8 cellular contexts compared by ENCODE assay signal in the genomic region with DNA sequence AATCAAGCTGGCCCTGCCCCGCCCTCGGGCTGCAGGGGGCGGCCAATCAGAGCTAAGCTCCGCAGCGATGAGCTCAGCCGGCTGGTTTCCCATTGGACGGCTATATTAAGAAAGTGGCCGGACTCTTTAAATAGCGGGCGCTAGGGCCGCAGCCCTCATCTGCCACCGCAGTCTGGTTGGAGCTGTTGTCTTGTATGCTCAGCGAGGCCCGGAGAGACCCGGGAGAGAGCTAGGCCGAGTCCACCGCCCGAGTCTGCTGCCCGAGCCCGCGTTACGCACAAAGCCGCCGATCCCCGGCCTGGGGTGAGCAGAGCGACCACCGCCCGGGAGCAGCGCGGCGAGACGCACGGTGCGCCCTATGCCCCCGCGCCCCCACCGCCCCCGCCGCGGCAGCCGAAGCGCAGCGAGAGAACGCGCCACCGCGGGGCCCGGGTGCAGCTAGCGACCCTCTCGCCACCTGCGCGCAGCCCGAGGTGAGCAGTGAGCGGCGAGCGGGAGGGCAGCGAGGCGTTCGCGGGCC. TPM values are rescaled to one million over a fixed set of nuclear protein-coding genes. Genes with fewer than 3 reads are reported as not detected.
A peak's percentile ranks its signal among the peaks of the same experiment; 100 is the strongest.
DNase-seq lines count a peak whose midpoint lies in the region; ATAC-seq and TF ChIP-seq lines count a peak whose summit lies in the region.

A gene (plus strand): TSS at position 158 of the 520 bp plus-strand sequence. CDS start 392 bp downstream, outside the sequence.

- DNase-seq in GM13976 (ENCODE audit: low spot score): peak; percentile 100
- DNase-seq in NCI-H146 (lab: John Stamatoyannopoulos, UW): peak; percentile 98
- DNase-seq in T-helper 2 cell: peak; percentile 56 to 93 (median 78)
- peak; percentile 96 for DNase-seq in left ventricle myocardium inferior
- peak; percentile 96 for DNase-seq in progenitor cell of endocrine pancreas (ENCODE audit: low spot score, unreplicated experiment)
- DNase-seq in upper lobe of right lung: peak; percentile 98

- no peak for TF ChIP-seq CTCF in GM13976 (IDR thresholded peaks at IDR 0.05; ENCODE audit: borderline replicate concordance, control extremely low read depth, extremely low read depth, insufficient read depth, missing control alignments)
- no peak for TF ChIP-seq CTCF in left ventricle myocardium inferior (IDR thresholded peaks at IDR 0.05; ENCODE audit: borderline replicate concordance)
- TF ChIP-seq CTCF in progenitor cell of endocrine pancreas (IDR thresholded peaks at IDR 0.05; ENCODE audit: unreplicated experiment): no peak
- TF ChIP-seq CTCF in upper lobe of right lung (IDR thresholded peaks at IDR 0.05): no peak

- peak within 1 kb of the TSS; percentile 99 for H3K27ac ChIP-seq in angular gyrus (ENCODE audit: low read depth, low read length)
- peak within 1 kb of the TSS; percentile 99 for H3K27ac ChIP-seq in left ventricle myocardium inferior (replicated peaks)
- peak within 1 kb of the TSS; percentile 99 for H3K27ac ChIP-seq in upper lobe of right lung

- peaks cover 44% of the 10 kb centered on the region for H3K4me1 Mint-ChIP-seq in progenitor cell of endocrine pancreas (ENCODE audit: low read depth)

- H3K36me3 Mint-ChIP-seq in progenitor cell of endocrine pancreas (ENCODE audit: insufficient read depth): peaks cover 2% of the 10 kb centered on the region

- in situ Hi-C loops in GM13976 (cut with MboI; ENCODE audit: low sequenced_read_pairs, unreplicated experiment): no loop called here

- peak within 1 kb of the TSS; percentile 91 for H3K4me3 Mint-ChIP-seq in progenitor cell of endocrine pancreas (ENCODE audit: low read depth)

- intact Hi-C loops in left ventricle myocardium inferior (cut with micrococcal nuclease): no loop called here
- intact Hi-C loops in upper lobe of right lung (cut with DNase I): loop anchor here (10.0 kb wide), 1 partner anchor 188 kb away; no protein-coding TSS in a partner anchor

- H3K4me1 ChIP-seq in left ventricle myocardium inferior (peaks cover 82% of the 10 kb centered on the region), upper lobe of right lung (peaks cover 29% of the 10 kb centered on the region)

- no peaks in the 10 kb centered on the region for H3K9me3 ChIP-seq in left ventricle myocardium inferior (replicated peaks)
- H3K9me3 ChIP-seq in upper lobe of right lung: no peaks in the 10 kb centered on the region

- peak; percentile 93 for ATAC-seq in HG02840 (IDR thresholded peaks at IDR 0.05; ENCODE audit: low FRiP score, unreplicated experiment)
- peak; percentile 95 for ATAC-seq in upper lobe of right lung

- peak within 1 kb of the TSS; percentile 97 for H3K27ac Mint-ChIP-seq in progenitor cell of endocrine pancreas

- no peaks in the 10 kb centered on the region for H3K9me3 Mint-ChIP-seq in progenitor cell of endocrine pancreas (ENCODE audit: low read depth)

- no peaks in the 10 kb centered on the region for H3K27me3 Mint-ChIP-seq in progenitor cell of endocrine pancreas

- H3K36me3 ChIP-seq in left ventricle myocardium inferior: peaks cover 22% of the 10 kb centered on the region
- peaks cover 8% of the 10 kb centered on the region for H3K36me3 ChIP-seq in upper lobe of right lung

- H3K27me3 ChIP-seq in left ventricle myocardium inferior (ENCODE audit: low read depth) (no peaks in the 10 kb centered on the region), upper lobe of right lung (no peaks in the 10 kb centered on the region)

- H3K4me3 ChIP-seq in left ventricle myocardium inferior (peak within 1 kb of the TSS; percentile 90), upper lobe of right lung (peak within 1 kb of the TSS; percentile 86)

RNA-seq across cellular contexts. Expression of the gene that starts here (rescaled TPM):
- 193 TPM for total RNA-seq in left ventricle myocardium inferior
- 140 and 148 TPM in 2 replicates for total RNA-seq in progenitor cell of endocrine pancreas
- total RNA-seq in upper lobe of right lung: 191 TPM

Comparison
In these comparisons a context has a peak if more than half of its experiments do, and no peak if none do; other contexts are left out.
1. Peak in every context shown above with its lines: DNase-seq, ATAC-seq, H3K4me3 ChIP-seq and H3K27ac ChIP-seq.